ENCODE assay signal across 13 cellular contexts in genomic region chr5:131595088-131596033, GRCh38. TPM values are rescaled to one million over a fixed set of nuclear protein-coding genes. Genes with fewer than 3 reads are reported as not detected.
DNase-seq lines count a peak whose midpoint lies in the region; ATAC-seq and TF ChIP-seq lines count a peak whose summit lies in the region.
"Had no signal": no experiment of that assay in that cellular context is flagged by ENCODE, and none has a peak within 500 bp of the region (broad histone marks: within the 10 kb centered on the region; RNA-seq: fewer than 3 reads in every experiment).

No MANE protein-coding gene starts in this region.

- no peak overlapping the region for H2AFZ ChIP-seq in Loucy (ENCODE audit: low read length)

- no peak overlapping the region for H3K4me3 ChIP-seq in Loucy (ENCODE audit: low read length, poor library complexity, severe bottlenecking)
- H3K4me3 ChIP-seq in upper lobe of right lung = no peak overlapping the region
- H3K4me3 ChIP-seq: dorsolateral prefrontal cortex had no signal

- H3K36me3 Mint-ChIP-seq in immature natural killer cell = peaks cover 0 to 15% (median 0%) of the 10 kb centered on the region in 3 donors

- ATAC-seq in GM21423 (IDR thresholded peaks at IDR 0.05; ENCODE audit: unreplicated experiment) (peak; percentile 71), upper lobe of right lung (no peak), GM19455 (IDR thresholded peaks at IDR 0.05; ENCODE audit: unreplicated experiment) (no peak)

- H3K4me1 ChIP-seq in Loucy (ENCODE audit: insufficient read depth, low read length, poor library complexity, severe bottlenecking) = no peaks in the 10 kb centered on the region
- no peaks in the 10 kb centered on the region for H3K4me1 ChIP-seq in upper lobe of right lung

- peak overlapping the region; percentile 40 to 65 (median 59) for H3K4me3 Mint-ChIP-seq in immature natural killer cell
- H3K4me3 Mint-ChIP-seq: nephron had no signal

- no peak overlapping the region for H3K27ac ChIP-seq in upper lobe of right lung
- H3K27ac ChIP-seq: HL-60 had no signal

- H3K27me3 ChIP-seq in Loucy (ENCODE audit: insufficient read depth, low read length, poor library complexity, severe bottlenecking) (no peaks in the 10 kb centered on the region), upper lobe of right lung (no peaks in the 10 kb centered on the region)
- H3K27me3 ChIP-seq: dorsolateral prefrontal cortex had no signal

- no peak overlapping the region for H3K9ac ChIP-seq in Loucy (ENCODE audit: low read depth, low read length, poor library complexity, severe bottlenecking)

- peaks cover 34 to 50% of the 10 kb centered on the region in 2 donors for H3K4me1 Mint-ChIP-seq in immature natural killer cell
- H3K4me1 Mint-ChIP-seq: nephron had no signal

- DNase-seq in GM10266 (ENCODE audit: extremely low spot score) (peak; percentile 29), immature natural killer cell (peak; percentile 55 to 67 (median 66)), upper lobe of right lung (no peak), inferior parietal cortex (ENCODE audit: extremely low spot score) (no peak), NK-92 (lab: John Stamatoyannopoulos, UW; ENCODE audit: unreplicated experiment) (no peak)
- DNase-seq: DMS 273 treated with DMSO at 0.1 percent for 48 hours, dorsolateral prefrontal cortex, NCI-H1694 had no signal

- H3K9me3 Mint-ChIP-seq in immature natural killer cell = no peaks in the 10 kb centered on the region

- peaks cover 57% of the 10 kb centered on the region for H3K79me2 ChIP-seq in Loucy (ENCODE audit: insufficient read depth, low read length)

- H3K36me3 ChIP-seq in Loucy (ENCODE audit: insufficient read depth, low read length) = no peaks in the 10 kb centered on the region; the same call in 1 of the 2 replicates
- H3K36me3 ChIP-seq in upper lobe of right lung = peaks cover 4% of the 10 kb centered on the region

- H3K9me3 ChIP-seq in Loucy (ENCODE audit: insufficient read depth, low read depth, low read length) (no peaks in the 10 kb centered on the region), upper lobe of right lung (no peaks in the 10 kb centered on the region)

- no peaks in the 10 kb centered on the region for H3K9me2 ChIP-seq in Loucy (replicated peaks; ENCODE audit: low read depth, low read length)

- H4K20me1 ChIP-seq in Loucy (ENCODE audit: insufficient read depth, low read length, poor library complexity, severe bottlenecking) = no peaks in the 10 kb centered on the region

- H3K27me3 Mint-ChIP-seq in immature natural killer cell (ENCODE audit: low read depth in 3 of 3) = peaks cover 0 to 3% (median 2%) of the 10 kb centered on the region in 3 donors

- intact Hi-C loops in upper lobe of right lung (cut with DNase I) = loop anchor here (10.0 kb wide), 1 partner anchor 409 kb away; no protein-coding TSS in a partner anchor

- no peak for TF ChIP-seq CTCF in GM10266 (IDR thresholded peaks at IDR 0.05; ENCODE audit: control insufficient read depth, insufficient read depth, low read depth, missing control alignments)
- no peak for TF ChIP-seq CTCF in Loucy (conservative IDR thresholded peaks at IDR 0.05; ENCODE audit: low read length)
- no peak for TF ChIP-seq CTCF in upper lobe of right lung (IDR thresholded peaks at IDR 0.05)

- H3K4me2 ChIP-seq in Loucy (ENCODE audit: low read depth, low read length, poor library complexity, severe bottlenecking) = peak overlapping the region; percentile 34

- peak overlapping the region; percentile 51 to 93 (median 80) for H3K27ac Mint-ChIP-seq in immature natural killer cell
- H3K27ac Mint-ChIP-seq: nephron had no signal

- H3F3A ChIP-seq in Loucy (ENCODE audit: low read depth) = no peaks in the 10 kb centered on the region

RNA-seq across cellular contexts. Expression of gene RAPGEF6, which starts 39.7 kb away (rescaled TPM):
- 10 to 100 TPM in 2 of 3 donors, 1 to 10 TPM in 1; 9.7 to 17.5 (median 14.5) TPM for polyA plus RNA-seq in immature natural killer cell
- total RNA-seq in upper lobe of right lung = 27.2 TPM

Comparison
In these comparisons a context has a peak if more than half of its experiments do, and no peak if none do; other contexts are left out.
1. DNase-seq: peak in GM10266 (single experiment) and immature natural killer cell (3 of 3); none in upper lobe of right lung (single experiment), inferior parietal cortex (single experiment) and NK-92 (single experiment).